ENCODE assay signal across 1 cellular context in the genomic region with DNA sequence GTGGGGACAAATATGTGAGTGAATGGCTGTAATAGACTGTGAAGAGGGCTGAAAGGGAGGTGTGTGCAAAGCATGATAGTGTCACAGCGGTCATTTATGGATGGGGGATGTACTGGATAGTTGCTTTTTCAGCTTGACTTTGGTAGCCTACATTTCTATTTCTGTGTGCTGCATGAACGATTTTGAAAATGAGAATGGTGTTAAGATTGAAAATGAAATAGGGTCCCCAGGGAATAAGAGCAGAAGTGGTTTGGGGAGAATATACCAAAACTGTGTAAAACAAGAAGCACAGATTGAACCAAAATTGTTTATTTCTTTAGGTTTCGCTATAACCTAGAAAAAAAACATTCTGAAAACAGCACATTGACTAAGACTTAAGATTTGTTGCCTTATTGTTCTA.
A peak's percentile ranks its signal among the peaks of the same experiment; 100 is the strongest.
TF ChIP-seq lines count a peak whose summit lies in the region.

No MANE protein-coding gene starts in this region.

TF ChIP-seq in GM12878, 131 proteins besides CTCF, POLR2A, EP300 and RAD21 (continued from another document):
- TF ChIP-seq CEBPZ (IDR thresholded peaks at IDR 0.05; ENCODE audit: low read depth, low read length) (no peak), EGR1 (IDR thresholded peaks at IDR 0.05; ENCODE audit: borderline replicate concordance in 1 of 2, low read depth in 2 of 2, low read length in 2 of 2) (no peak), HDGF (IDR thresholded peaks at IDR 0.05) (no peak), TCF12 (IDR thresholded peaks at IDR 0.05; ENCODE audit: low read depth, low read length) (0 out of 2 replicates have a peak, but pooled peaks have one; percentile 36), PML (IDR thresholded peaks at IDR 0.05; ENCODE audit: low read length) (no peak), CREM (IDR thresholded peaks at IDR 0.05; ENCODE audit: low read depth) (peak; percentile 71), SMARCA5 (IDR thresholded peaks at IDR 0.05) (no peak), ZNF207 (IDR thresholded peaks at IDR 0.05; ENCODE audit: borderline replicate concordance) (no peak), FOXK2 (IDR thresholded peaks at IDR 0.05) (no peak), ASH2L (IDR thresholded peaks at IDR 0.05; ENCODE audit: borderline replicate concordance, low read depth) (no peak), MEF2A (IDR thresholded peaks at IDR 0.05; ENCODE audit: insufficient read depth, low read depth, low read length) (peak; percentile 77; the same call in 1 of the 2 replicates), MEF2B (IDR thresholded peaks at IDR 0.05; ENCODE audit: partially characterized antibody, poor library complexity, severe bottlenecking) (peak; percentile 99), BCL3 (IDR thresholded peaks at IDR 0.05; ENCODE audit: borderline replicate concordance, insufficient read depth, low read depth, low read length, poor library complexity, severe bottlenecking) (no peak)
- TF ChIP-seq, protein P1, sequence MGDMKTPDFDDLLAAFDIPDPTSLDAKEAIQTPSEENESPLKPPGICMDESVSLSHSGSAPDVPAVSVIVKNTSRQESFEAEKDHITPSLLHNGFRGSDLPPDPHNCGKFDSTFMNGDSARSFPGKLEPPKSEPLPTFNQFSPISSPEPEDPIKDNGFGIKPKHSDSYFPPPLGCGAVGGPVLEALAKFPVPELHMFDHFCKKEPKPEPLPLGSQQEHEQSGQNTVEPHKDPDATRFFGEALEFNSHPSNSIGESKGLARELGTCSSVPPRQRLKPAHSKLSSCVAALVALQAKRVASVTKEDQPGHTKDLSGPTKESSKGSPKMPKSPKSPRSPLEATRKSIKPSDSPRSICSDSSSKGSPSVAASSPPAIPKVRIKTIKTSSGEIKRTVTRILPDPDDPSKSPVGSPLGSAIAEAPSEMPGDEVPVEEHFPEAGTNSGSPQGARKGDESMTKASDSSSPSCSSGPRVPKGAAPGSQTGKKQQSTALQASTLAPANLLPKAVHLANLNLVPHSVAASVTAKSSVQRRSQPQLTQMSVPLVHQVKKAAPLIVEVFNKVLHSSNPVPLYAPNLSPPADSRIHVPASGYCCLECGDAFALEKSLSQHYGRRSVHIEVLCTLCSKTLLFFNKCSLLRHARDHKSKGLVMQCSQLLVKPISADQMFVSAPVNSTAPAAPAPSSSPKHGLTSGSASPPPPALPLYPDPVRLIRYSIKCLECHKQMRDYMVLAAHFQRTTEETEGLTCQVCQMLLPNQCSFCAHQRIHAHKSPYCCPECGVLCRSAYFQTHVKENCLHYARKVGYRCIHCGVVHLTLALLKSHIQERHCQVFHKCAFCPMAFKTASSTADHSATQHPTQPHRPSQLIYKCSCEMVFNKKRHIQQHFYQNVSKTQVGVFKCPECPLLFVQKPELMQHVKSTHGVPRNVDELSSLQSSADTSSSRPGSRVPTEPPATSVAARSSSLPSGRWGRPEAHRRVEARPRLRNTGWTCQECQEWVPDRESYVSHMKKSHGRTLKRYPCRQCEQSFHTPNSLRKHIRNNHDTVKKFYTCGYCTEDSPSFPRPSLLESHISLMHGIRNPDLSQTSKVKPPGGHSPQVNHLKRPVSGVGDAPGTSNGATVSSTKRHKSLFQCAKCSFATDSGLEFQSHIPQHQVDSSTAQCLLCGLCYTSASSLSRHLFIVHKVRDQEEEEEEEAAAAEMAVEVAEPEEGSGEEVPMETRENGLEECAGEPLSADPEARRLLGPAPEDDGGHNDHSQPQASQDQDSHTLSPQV (IDR thresholded peaks at IDR 0.05) = 0 out of 2 replicates have a peak, but pooled peaks have one; percentile 44
- TF ChIP-seq, protein P2, sequence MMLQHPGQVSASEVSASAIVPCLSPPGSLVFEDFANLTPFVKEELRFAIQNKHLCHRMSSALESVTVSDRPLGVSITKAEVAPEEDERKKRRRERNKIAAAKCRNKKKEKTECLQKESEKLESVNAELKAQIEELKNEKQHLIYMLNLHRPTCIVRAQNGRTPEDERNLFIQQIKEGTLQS (IDR thresholded peaks at IDR 0.05; ENCODE audit: borderline replicate concordance, extremely low read depth, low read depth, low read length) = no peak
